In genomic region chr4:3215733-3216132, GRCh38 we compare ENCODE assay signal across 17 cellular contexts. TPM values are rescaled to one million over a fixed set of nuclear protein-coding genes. Genes with fewer than 3 reads are reported as not detected.
DNase-seq lines count a peak whose midpoint lies in the region; ATAC-seq and TF ChIP-seq lines count a peak whose summit lies in the region.
"Had no signal": no experiment of that assay in that cellular context is flagged by ENCODE, and none has a peak within 500 bp of the region (broad histone marks: within the 10 kb centered on the region; RNA-seq: fewer than 3 reads in every experiment).

No MANE protein-coding gene starts in this region.

- H2BK20ac ChIP-seq in H9 (ENCODE audit: low read depth, low read length, poor library complexity, severe bottlenecking) = no peak overlapping the region

- no peak overlapping the region for H2AK5ac ChIP-seq in H9 (ENCODE audit: insufficient read length, low read length)

- no peak overlapping the region for H2AFZ ChIP-seq in osteoblast (ENCODE audit: low read length)
- H2AFZ ChIP-seq in H9 (ENCODE audit: low read length) = no peak overlapping the region
- H2AFZ ChIP-seq: GM23248 had no signal

- no peaks in the 10 kb centered on the region for H3K27me3 ChIP-seq in heart right ventricle
- H3K27me3 ChIP-seq in RWPE2 (ENCODE audit: insufficient read depth, poor library complexity, severe bottlenecking) = no peaks in the 10 kb centered on the region
- no peaks in the 10 kb centered on the region for H3K27me3 ChIP-seq in osteoblast (ENCODE audit: insufficient read depth, low read length)
- no peaks in the 10 kb centered on the region for H3K27me3 ChIP-seq in upper lobe of right lung
- H3K27me3 ChIP-seq in H9 (ENCODE audit: insufficient read depth, low read length) = no peaks in the 10 kb centered on the region
- H3K27me3 ChIP-seq: BLaER1 had no signal

- DNase-seq in cardiac septum (ENCODE audit: low spot score) (peak; percentile 68), heart right ventricle (no peak), RWPE2 (ENCODE audit: low spot score) (peak; percentile 4), osteoblast (ENCODE audit: insufficient read length, low spot score, missing footprints) (peak; percentile 43), upper lobe of right lung (peak; percentile 25), H9 (no peak), occipital lobe (lab: John Stamatoyannopoulos, UW) (no peak)
- DNase-seq: 8988T; Calu3; CD8-positive, alpha-beta T cell; DMS79 treated with DMSO at 0.1 percent for 48 hours; GF-D8; GM23248; HCEC 1CT had no signal

- H2BK120ac ChIP-seq in H9 (ENCODE audit: low read depth, low read length, poor library complexity, severe bottlenecking) = no peak overlapping the region

- WGBS in heart right ventricle, 2 donors = 96 to 99% methylated on average over 4 of the region's 4 CpGs
- no CpG with 5 or more reads among the region's 4 CpGs for WGBS in H9 (ENCODE audit: extremely low coverage, insufficient read length, low lambda C conversion rate)

- H4K5ac ChIP-seq in H9 (ENCODE audit: insufficient read length, low read depth, low read length) = no peak overlapping the region

- peaks cover 30 to 82% (median 76%) of the 10 kb centered on the region in 3 experiments; a peak in 6 of 7 replicates for H3K36me3 Mint-ChIP-seq in H9 (ENCODE audit: insufficient read depth in 1 of 3, low read depth in 3 of 3)

- H3K56ac ChIP-seq in H9 (ENCODE audit: insufficient read length, low read depth, low read length) = no peak overlapping the region

- H3K36me3 ChIP-seq in heart right ventricle (peaks cover 0 to 100% (median 55%) of the 10 kb centered on the region in 9 donors), RWPE2 (ENCODE audit: low read depth) (peaks cover 68% of the 10 kb centered on the region), osteoblast (ENCODE audit: insufficient read depth, low read length) (peaks cover 71% of the 10 kb centered on the region), upper lobe of right lung (peaks cover 90% of the 10 kb centered on the region)

- H3T11ph ChIP-seq in H9 (ENCODE audit: low read length) = no peak overlapping the region

- no peak overlapping the region for H4K91ac ChIP-seq in H9 (ENCODE audit: insufficient read length, low read depth, low read length)

- no peak for ATAC-seq in heart right ventricle
- no peak for ATAC-seq in RWPE2 (ENCODE audit: low read depth)
- ATAC-seq in upper lobe of right lung = no peak
- no peak for ATAC-seq in GM21619 (IDR thresholded peaks at IDR 0.05; ENCODE audit: unreplicated experiment)
- ATAC-seq: CD8-positive, alpha-beta T cell had no signal

- H3K9me3 ChIP-seq in heart right ventricle = no peaks in the 10 kb centered on the region
- H3K9me3 ChIP-seq in RWPE2 (ENCODE audit: severe bottlenecking) = no peaks in the 10 kb centered on the region
- no peaks in the 10 kb centered on the region for H3K9me3 ChIP-seq in osteoblast (ENCODE audit: low read depth, low read length)
- H3K9me3 ChIP-seq in upper lobe of right lung = no peaks in the 10 kb centered on the region
- no peaks in the 10 kb centered on the region for H3K9me3 ChIP-seq in H9 (ENCODE audit: control insufficient read depth, low read depth, low read length)
- H3K9me3 ChIP-seq: BLaER1 had no signal

- H3K9ac ChIP-seq in H9 (ENCODE audit: extremely low read depth, insufficient read length, low read length) = no peak overlapping the region
- H3K9ac ChIP-seq: BLaER1, GM23248 had no signal

- H3K4me2 ChIP-seq in osteoblast (ENCODE audit: insufficient read depth, low read length) (no peak overlapping the region), H9 (ENCODE audit: insufficient read depth, insufficient read length, low read length) (no peak overlapping the region)
- H3K4me2 ChIP-seq: BLaER1 had no signal

- H2BK15ac ChIP-seq in H9 (ENCODE audit: low read depth, low read length) = no peak overlapping the region

- H3K4me1 ChIP-seq in heart right ventricle = peaks cover 0 to 16% (median 0%) of the 10 kb centered on the region in 9 donors
- H3K4me1 ChIP-seq in RWPE2 (ENCODE audit: insufficient read depth, poor library complexity, severe bottlenecking) = no peaks in the 10 kb centered on the region
- H3K4me1 ChIP-seq in osteoblast (ENCODE audit: insufficient read depth, low read length) = no peaks in the 10 kb centered on the region
- no peaks in the 10 kb centered on the region for H3K4me1 ChIP-seq in upper lobe of right lung
- no peaks in the 10 kb centered on the region for H3K4me1 ChIP-seq in H9 (ENCODE audit: insufficient read depth, low read length)

- H4K20me1 ChIP-seq in osteoblast (ENCODE audit: insufficient read depth, low read length) (no peaks in the 10 kb centered on the region), H9 (ENCODE audit: control insufficient read depth, insufficient read depth, insufficient read length) (no peaks in the 10 kb centered on the region)
- H4K20me1 ChIP-seq: BLaER1 had no signal

- H3K14ac ChIP-seq in H9 (ENCODE audit: insufficient read depth, low read length) = no peak overlapping the region

- H3K4me3 ChIP-seq in heart right ventricle (no peak overlapping the region), RWPE2 (ENCODE audit: severe bottlenecking) (no peak overlapping the region), osteoblast (ENCODE audit: insufficient read depth, low read length) (no peak overlapping the region), upper lobe of right lung (no peak overlapping the region)
- H3K4me3 ChIP-seq: BLaER1, GM23248 had no signal

- H3K27ac Mint-ChIP-seq in H9 = no peak overlapping the region
- H3K27ac Mint-ChIP-seq: CD8-positive, alpha-beta T cell had no signal

- no peak overlapping the region for H3K4me3 Mint-ChIP-seq in H9
- H3K4me3 Mint-ChIP-seq: CD14-positive monocyte; CD8-positive, alpha-beta T cell had no signal

- no peak overlapping the region for H2BK5ac ChIP-seq in H9 (ENCODE audit: insufficient read length, low read length)

- no peaks in the 10 kb centered on the region for H3K9me3 Mint-ChIP-seq in H9
- H3K9me3 Mint-ChIP-seq: CD14-positive monocyte; CD8-positive, alpha-beta T cell had no signal

- no peak overlapping the region for H2BK12ac ChIP-seq in H9 (ENCODE audit: insufficient read length, low read depth, low read length)

- H3K18ac ChIP-seq in H9 (ENCODE audit: insufficient read length, low read depth, low read length) = no peak overlapping the region

- H4K8ac ChIP-seq in H9 (replicated peaks; ENCODE audit: insufficient read length, low read depth, low read length) = no peak overlapping the region

- no peaks in the 10 kb centered on the region for H3K79me1 ChIP-seq in H9 (ENCODE audit: insufficient read depth, low read depth, low read length, poor library complexity, severe bottlenecking)

- H3K23me2 ChIP-seq in H9 (ENCODE audit: insufficient read length, low read depth, low read length, poor library complexity, severe bottlenecking) = no peaks in the 10 kb centered on the region

- H3K79me2 ChIP-seq in osteoblast (ENCODE audit: insufficient read depth, low read length) (no peaks in the 10 kb centered on the region), H9 (ENCODE audit: insufficient read depth, low read length) (no peaks in the 10 kb centered on the region)

- intact Hi-C loops in cardiac septum (cut with DNase I) = no loop called here
- intact Hi-C loops in heart right ventricle (cut with DNase I) = no loop called here
- intact Hi-C loops in upper lobe of right lung (cut with DNase I) = no loop called here

- H3K4ac ChIP-seq in H9 (ENCODE audit: low read depth, low read length) = no peak overlapping the region

- no peaks in the 10 kb centered on the region for H3K4me1 Mint-ChIP-seq in H9

- no peak overlapping the region for H3K23ac ChIP-seq in H9 (ENCODE audit: insufficient read length, low read depth, low read length)

- no peak overlapping the region for H3K27ac ChIP-seq in heart right ventricle
- no peak overlapping the region for H3K27ac ChIP-seq in RWPE2 (ENCODE audit: poor library complexity, severe bottlenecking)
- H3K27ac ChIP-seq in osteoblast (ENCODE audit: low read depth, low read length) = no peak overlapping the region
- H3K27ac ChIP-seq in upper lobe of right lung = no peak overlapping the region
- no peak overlapping the region for H3K27ac ChIP-seq in H9 (ENCODE audit: insufficient read length, low read depth, low read length)
- H3K27ac ChIP-seq: BLaER1, GM23248 had no signal

- TF ChIP-seq CTCF in heart right ventricle (IDR thresholded peaks at IDR 0.05) (no peak), RWPE2 (IDR thresholded peaks at IDR 0.05; ENCODE audit: poor library complexity, severe bottlenecking) (no peak), osteoblast (IDR thresholded peaks at IDR 0.05; ENCODE audit: extremely low read depth, low read depth, low read length) (no peak), upper lobe of right lung (IDR thresholded peaks at IDR 0.05) (no peak), H9 (conservative IDR thresholded peaks at IDR 0.05) (no peak)

- H3K27me3 Mint-ChIP-seq in H9 (ENCODE audit: low read depth) = no peaks in the 10 kb centered on the region

RNA-seq across cellular contexts. Expression of gene MSANTD1, which starts 33.2 kb away (rescaled TPM):
- total RNA-seq in cardiac septum (1.1 TPM), heart right ventricle (1 to 10 TPM in 1 of 10 donors, under 1 TPM in 9; 0.25 to 1.0 (median 0.41) TPM), osteoblast (0.59 and 0.72 TPM in 2 replicates), upper lobe of right lung (1.0 TPM), H9 (2021) (0.83 and 0.86 TPM in 2 replicates), occipital lobe (5.9 TPM)
- 1 to 10 TPM in 1 of 2 donors, under 1 TPM in 1; 0.28 to 1.2 TPM for polyA plus RNA-seq in heart right ventricle
- total RNA-seq: GM23248 had no signal
- polyA plus RNA-seq: CD14-positive monocyte, GM23248 had no signal

Comparison
In these comparisons a context has a peak if more than half of its experiments do, and no peak if none do; other contexts are left out.
1. DNase-seq: peak in cardiac septum (single experiment), RWPE2 (single experiment), osteoblast (single experiment) and upper lobe of right lung (single experiment); none in heart right ventricle (0 of 2), H9 (single experiment) and occipital lobe (single experiment).